Comparison of ENCODE assay signal across 11 cellular contexts in the genomic region with DNA sequence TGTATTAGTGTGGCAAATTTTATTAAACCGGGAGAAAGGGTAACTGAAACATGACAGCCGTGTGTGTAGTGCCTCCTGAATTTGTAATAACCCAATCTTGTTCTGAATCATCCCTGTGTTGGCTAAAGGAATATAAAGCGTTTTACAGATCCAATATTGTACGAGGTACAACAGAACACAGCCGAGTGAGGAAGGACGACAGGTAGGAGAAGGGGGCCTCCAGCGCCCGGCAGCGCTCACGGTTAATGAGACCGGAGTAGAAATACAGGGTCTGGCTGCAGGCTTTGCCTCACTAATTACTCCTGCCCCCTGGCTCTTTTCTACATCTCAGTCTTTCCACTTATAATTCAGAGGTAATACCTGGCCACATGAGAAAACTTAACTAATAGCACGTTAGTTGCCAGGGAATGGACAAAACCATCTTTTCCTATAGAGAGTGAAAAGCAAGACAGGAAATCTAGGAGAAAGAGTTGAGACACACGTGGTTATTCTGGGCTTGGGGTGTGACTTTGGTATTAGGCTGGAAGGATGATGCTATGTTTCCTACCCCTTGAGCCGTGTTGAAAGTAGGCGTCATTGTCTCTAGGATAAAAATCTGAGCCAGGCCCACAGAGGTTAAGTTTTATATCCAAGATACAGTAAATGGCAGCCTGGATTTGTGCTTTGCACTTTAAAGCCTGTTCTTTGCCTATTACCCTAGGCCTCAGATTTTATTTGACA. TPM values are rescaled to one million over a fixed set of nuclear protein-coding genes. Genes with fewer than 3 reads are reported as not detected.
DNase-seq lines count a peak whose midpoint lies in the region; ATAC-seq, FAIRE-seq and TF ChIP-seq lines count a peak whose summit lies in the region.
"Had no signal": no experiment of that assay in that cellular context is flagged by ENCODE, and none has a peak within 500 bp of the region (broad histone marks: within the 10 kb centered on the region; RNA-seq: fewer than 3 reads in every experiment).

No MANE protein-coding gene starts in this region.

- TF ChIP-seq RAD21 in GM12878 (IDR thresholded peaks at IDR 0.05; ENCODE audit: insufficient read depth, low read depth, low read length) = no peak

- H3K9me3 Mint-ChIP-seq in activated CD4-positive, alpha-beta T cell treated with anti-CD3 and anti-CD28 coated beads for 36 hours (ENCODE audit: low read depth) = no peaks in the 10 kb centered on the region

- peak; percentile 47 for ATAC-seq in activated CD4-positive, alpha-beta T cell treated with anti-CD3 and anti-CD28 coated beads for 36 hours
- ATAC-seq in GM12878 = peak; percentile 11
- no peak for ATAC-seq in GM21619 (IDR thresholded peaks at IDR 0.05; ENCODE audit: unreplicated experiment)
- ATAC-seq in HG03097 (IDR thresholded peaks at IDR 0.05; ENCODE audit: low FRiP score, unreplicated experiment) = no peak
- ATAC-seq: A549 had no signal

- peaks cover 8% of the 10 kb centered on the region for H3K4me1 Mint-ChIP-seq in activated CD4-positive, alpha-beta T cell treated with anti-CD3 and anti-CD28 coated beads for 36 hours

- 65% methylated on average over 15 of the region's 15 CpGs for WGBS in GM12878 (ENCODE audit: insufficient coverage, insufficient replicate concordance, low lambda C conversion rate, missing lambda C conversion rate)

- H3K4me1 ChIP-seq in GM12878 (ENCODE audit: control insufficient read depth, insufficient read depth, low read length) (peaks cover 18% of the 10 kb centered on the region), colonic mucosa (no peaks in the 10 kb centered on the region)
- H3K4me1 ChIP-seq: A549, parathyroid adenoma had no signal

- no peaks in the 10 kb centered on the region for H3K9me3 ChIP-seq in GM12878 (replicated peaks; ENCODE audit: control insufficient read depth, insufficient read depth, low read length)
- no peaks in the 10 kb centered on the region for H3K9me3 ChIP-seq in colonic mucosa
- H3K9me3 ChIP-seq: A549 had no signal

- CTCF ChIA-PET in activated CD4-positive, alpha-beta T cell treated with anti-CD3 and anti-CD28 coated beads for 36 hours (lab: Charles Lee) = no interaction called here
- CTCF ChIA-PET in GM12878 (lab: Yijun Ruan, JAX) = interaction anchor here (0.7 to 4.7 kb wide), 8 partner anchors 11 to 119 kb away, joined by 3 to 38 read pairs (median 4); no protein-coding TSS in a partner anchor

- TF ChIP-seq CTCF in GM12878 (IDR thresholded peaks at IDR 0.05 in 2 of 3, conservative IDR thresholded peaks at IDR 0.05 in 1 of 3; ENCODE audit: control insufficient read depth in 2 of 3, extremely low read depth in 1 of 3, insufficient read depth in 1 of 3, low read depth in 3 of 3, low read length in 3 of 3) (no peak), colonic mucosa (IDR thresholded peaks at IDR 0.05) (no peak)

- peak overlapping the region; percentile 58 for H2AFZ ChIP-seq in GM12878 (ENCODE audit: control insufficient read depth, low read depth, low read length)

- TF ChIP-seq POLR2A in GM12878 (IDR thresholded peaks at IDR 0.05; ENCODE audit: low read depth, low read length) = no peak

- POLR2A ChIA-PET in activated CD4-positive, alpha-beta T cell treated with anti-CD3 and anti-CD28 coated beads for 36 hours (lab: Charles Lee) = no interaction called here
- POLR2A ChIA-PET in GM12878 (lab: Charles Lee) = interaction anchor here (0.7 to 1.9 kb wide), 4 partner anchors 14 to 90 kb away, joined by 3 to 6 read pairs (median 4); no protein-coding TSS in a partner anchor

- H3K4me2 ChIP-seq in GM12878 (ENCODE audit: control insufficient read depth, insufficient read depth) = peak overlapping the region; percentile 86; the same call in 1 of the 2 replicates
- H3K4me2 ChIP-seq: A549 had no signal

- peak; percentile 44 for FAIRE-seq in GM12878 (lab: Jason Lieb, UNC)
- FAIRE-seq: A549 had no signal

- H3K79me2 ChIP-seq in GM12878 (ENCODE audit: control insufficient read depth, insufficient read depth, low read length) = no peaks in the 10 kb centered on the region
- H3K79me2 ChIP-seq: parathyroid adenoma had no signal

- RAD21 ChIA-PET in GM12878 (lab: Charles Lee; ENCODE audit: unreplicated experiment) = interaction anchor here (1.0 to 3.2 kb wide), 5 partner anchors 12 to 120 kb away, joined by 3 to 25 read pairs (median 7); no protein-coding TSS in a partner anchor

- SMC1A ChIA-PET in GM12878 (lab: Charles Lee; ENCODE audit: uncharacterized antibody, unreplicated experiment) = interaction anchor here (0.6 to 1.9 kb wide), 11 partner anchors 11 to 120 kb away, joined by 3 to 11 read pairs (median 3); no protein-coding TSS in a partner anchor

- no peak overlapping the region for H3K27ac Mint-ChIP-seq in activated CD4-positive, alpha-beta T cell treated with anti-CD3 and anti-CD28 coated beads for 36 hours

- no peak for TF ChIP-seq EP300 in GM12878 (IDR thresholded peaks at IDR 0.05; ENCODE audit: borderline replicate concordance in 1 of 2, control insufficient read depth in 1 of 2, low read depth in 2 of 2, low read length in 2 of 2)

- intact Hi-C loops in activated CD4-positive, alpha-beta T cell treated with anti-CD3 and anti-CD28 coated beads for 36 hours (cut with DNase I, micrococcal nuclease) = loop anchor here in 1 of 2 experiments (1.0 to 2.0 kb wide), 2 partner anchors 55 to 270 kb away; a partner anchor contains a TSS
- intact Hi-C loops in GM12878 (cut with micrococcal nuclease; ENCODE audit: unreplicated experiment) (loop anchor here (2.0 kb wide), 2 partner anchors 47 to 89 kb away; no protein-coding TSS in a partner anchor), colonic mucosa (cut with DNase I) (no loop called here)

- BruUV-seq in GM12878 (replicated peaks; lab: Mats Ljungman, UMichigan) = TSS peak; percentile 87

- in situ Hi-C loops in GM12878 (cut with MboI) = no loop called here

- H3K27me3 Mint-ChIP-seq in activated CD4-positive, alpha-beta T cell treated with anti-CD3 and anti-CD28 coated beads for 36 hours = peaks cover 37% of the 10 kb centered on the region

- no peaks in the 10 kb centered on the region for H3K27me3 ChIP-seq in GM12878 (replicated peaks in 1 of 2; ENCODE audit: control insufficient read depth in 2 of 2, insufficient read depth in 2 of 2, low read length in 1 of 2)
- H3K27me3 ChIP-seq in colonic mucosa = peaks cover 29% of the 10 kb centered on the region

- H4K20me1 ChIP-seq in GM12878 (ENCODE audit: control insufficient read depth, insufficient read depth) = no peaks in the 10 kb centered on the region

- no peaks in the 10 kb centered on the region for H3K36me3 Mint-ChIP-seq in activated CD4-positive, alpha-beta T cell treated with anti-CD3 and anti-CD28 coated beads for 36 hours (ENCODE audit: low read depth)

- H3K9ac ChIP-seq in GM12878 (ENCODE audit: control insufficient read depth, insufficient read depth, low read length) (0 out of 2 replicates have a peak overlapping the region, but pooled peaks have one; percentile 24), colonic mucosa (ENCODE audit: low read depth in 2 of 2, low read length in 2 of 2) (no peak overlapping the region)
- H3K9ac ChIP-seq: parathyroid adenoma had no signal

- H3K27ac ChIP-seq in GM12878 (ENCODE audit: control insufficient read depth, insufficient read depth) (peak overlapping the region; percentile 35), colonic mucosa (no peak overlapping the region)
- H3K27ac ChIP-seq: A549, parathyroid adenoma had no signal

- DNase-seq in activated CD4-positive, alpha-beta T cell treated with anti-CD3 and anti-CD28 coated beads for 36 hours = no peak
- no peak for DNase-seq in activated CD4-positive, alpha-beta T cell treated with anti-CD3 and anti-CD28 coated beads, Interleukin-2, amount 50 U/mL, for 48 hours
- DNase-seq in GM12878 (ENCODE audit: low read depth, low spot score) = no peak
- DNase-seq in left kidney (ENCODE audit: low read depth, low spot score) = peak; percentile 38
- peak; percentile 31 for DNase-seq in superior temporal gyrus (ENCODE audit: extremely low spot score)
- no peak for DNase-seq in colonic mucosa
- DNase-seq: activated CD4-positive, alpha-beta T cell treated with anti-CD3 and anti-CD28 coated beads for 1 hour had no signal

- H3K4me3 ChIP-seq in GM12878 (no peak overlapping the region), colonic mucosa (no peak overlapping the region)
- H3K4me3 ChIP-seq: A549 had no signal

- no peaks in the 10 kb centered on the region for H3K36me3 ChIP-seq in GM12878 (ENCODE audit: control insufficient read depth in 2 of 2, insufficient read depth in 2 of 2, low read length in 1 of 2)
- H3K36me3 ChIP-seq in colonic mucosa = no peaks in the 10 kb centered on the region

- H3K4me3 Mint-ChIP-seq in activated CD4-positive, alpha-beta T cell treated with anti-CD3 and anti-CD28 coated beads for 36 hours = no peak overlapping the region

TF ChIP-seq in GM12878, 131 proteins besides CTCF, POLR2A, EP300 and RAD21 (continues in another document):
- TF ChIP-seq MEF2A (IDR thresholded peaks at IDR 0.05; ENCODE audit: insufficient read depth, low read depth, low read length) = no peak
- TF ChIP-seq TBL1XR1 (IDR thresholded peaks at IDR 0.05; ENCODE audit: low read depth, low read length) = no peak

RNA-seq across cellular contexts. Expression of a gene that starts 54.0 kb away (rescaled TPM):
- total RNA-seq in activated CD4-positive, alpha-beta T cell treated with anti-CD3 and anti-CD28 coated beads for 36 hours = not detected
- 3.7 and 5.4 TPM in 2 replicates for total RNA-seq in GM12878 (2013; cell fraction: nucleolus; rRNA removed)
- total RNA-seq in GM12878 (2014; rRNA removed) (0.44 and 0.85 TPM in 2 replicates), GM12878 (2014; rRNA removed; fragmentation: Illumina TruSeq; extraction: Trizol) (0.63 and 0.83 TPM in 2 replicates), GM12878 (2021) (1.0 and 1.3 TPM in 2 replicates), colonic mucosa (under 1 TPM; 0.10 to 0.21 TPM)
- polyA plus RNA-seq in GM12878 (2011; ENCODE audit: low read depth) = 0.22 TPM
- polyA plus RNA-seq in GM12878 (2011; rRNA removed) (1.6 and 3.6 TPM in 2 replicates), GM12878 (2014; fragmentation: Illumina TruSeq; extraction: Trizol) (0.48 and 0.88 TPM in 2 replicates), GM12878 (2014; fragmentation: Nextera tagmentation; extraction: Ambion mirVana) (under 1 TPM; 0.33 to 0.45 TPM), GM12878 (2014; rRNA removed) (0.77 and 0.78 TPM in 2 replicates), GM12878 (2016; fragmentation: Nextera tagmentation; extraction: Ambion mirVana) (under 1 TPM; 0.55 to 0.66 TPM)
- 4.0 and 4.3 TPM in 2 replicates for polyA plus RNA-seq in GM12878 (2011; cell fraction: cytosol; rRNA removed)
- 9.6 and 11.7 TPM in 2 replicates for polyA plus RNA-seq in GM12878 (2011; cell fraction: nucleus; rRNA removed)
- 0.41 and 0.51 TPM in 2 replicates for polyA plus RNA-seq in GM12878 (2012)
- polyA minus RNA-seq in GM12878 (2011; rRNA and poly(A)+ RNA removed) = 5.3 and 7.7 TPM in 2 replicates
- polyA minus RNA-seq in GM12878 (2011; cell fraction: cytosol; rRNA and poly(A)+ RNA removed) = 1.5 and 1.9 TPM in 2 replicates
- polyA minus RNA-seq in GM12878 (2011; cell fraction: nucleus; rRNA and poly(A)+ RNA removed) = 9.7 and 17.1 TPM in 2 replicates

Comparison
In these comparisons a context has a peak if more than half of its experiments do, and no peak if none do; other contexts are left out.
1. ATAC-seq: peak in activated CD4-positive, alpha-beta T cell treated with anti-CD3 and anti-CD28 coated beads for 36 hours (single experiment) and GM12878 (single experiment); none in GM21619 (single experiment) and HG03097 (single experiment).
2. DNase-seq: peak in left kidney (single experiment) and superior temporal gyrus (single experiment); none in activated CD4-positive, alpha-beta T cell treated with anti-CD3 and anti-CD28 coated beads for 36 hours (single experiment), activated CD4-positive, alpha-beta T cell treated with anti-CD3 and anti-CD28 coated beads, Interleukin-2, amount 50 U/mL, for 48 hours (0 of 2), GM12878 (single experiment) and colonic mucosa (single experiment).